In genomic region chr9:80797841-80798688, GRCh38 we compare ENCODE assay signal across 9 cellular contexts.
DNase-seq lines count a peak whose midpoint lies in the region; ATAC-seq and TF ChIP-seq lines count a peak whose summit lies in the region.
"Had no signal": no experiment of that assay in that cellular context is flagged by ENCODE, and none has a peak within 500 bp of the region (broad histone marks: within the 10 kb centered on the region; RNA-seq: fewer than 3 reads in every experiment).

No MANE protein-coding gene starts in this region.

- no peak overlapping the region for H3K4me3 ChIP-seq in breast epithelium
- no peak overlapping the region for H3K4me3 ChIP-seq in mammary epithelial cell (replicated peaks in 1 of 3; ENCODE audit: insufficient read depth in 1 of 3, low read depth in 2 of 3, low read length in 3 of 3)
- no peak overlapping the region for H3K4me3 ChIP-seq in endodermal cell (ENCODE audit: low read length)
- no peak overlapping the region for H3K4me3 ChIP-seq in vagina
- H3K4me3 ChIP-seq: tibial artery had no signal

- ATAC-seq in HG03139 (IDR thresholded peaks at IDR 0.05; ENCODE audit: unreplicated experiment) (no peak), HG02642 (IDR thresholded peaks at IDR 0.05; ENCODE audit: poor library complexity, unreplicated experiment) (no peak)

- H3K27me3 Mint-ChIP-seq in endodermal cell (ENCODE audit: insufficient read depth) = no peaks in the 10 kb centered on the region

- H3K27ac Mint-ChIP-seq in endodermal cell = no peak overlapping the region

- H3K4me3 Mint-ChIP-seq in endodermal cell = no peak overlapping the region

- DNase-seq in breast epithelium (ENCODE audit: low spot score in 2 of 2) (no peak), mammary epithelial cell (no peak), endodermal cell (no peak), mucosa of gallbladder (ENCODE audit: low spot score) (peak; percentile 11), vagina (ENCODE audit: extremely low spot score in 2 of 2) (peak in 1 of 2 donors; percentile 93), NCI-H345 (lab: John Stamatoyannopoulos, UW) (no peak)
- DNase-seq: tibial artery had no signal

- H4K20me1 ChIP-seq in mammary epithelial cell (ENCODE audit: insufficient read depth, low read length) = no peaks in the 10 kb centered on the region

- H3K9me3 Mint-ChIP-seq in endodermal cell = peaks cover 1% of the 10 kb centered on the region

- intact Hi-C loops in breast epithelium (cut with DNase I; ENCODE audit: low total_unique reads) (no loop called here), mammary epithelial cell (cut with micrococcal nuclease) (no loop called here), vagina (cut with DNase I) (no loop called here)

- TF ChIP-seq POLR2A in breast epithelium (IDR thresholded peaks at IDR 0.05) = no peak
- TF ChIP-seq POLR2A in vagina (IDR thresholded peaks at IDR 0.05) = no peak

- no peaks in the 10 kb centered on the region for H3K4me1 Mint-ChIP-seq in endodermal cell

- dilution Hi-C loops in mammary epithelial cell (cut with HindIII; ENCODE audit: low sequenced_read_pairs) = loop anchor here (10.0 kb wide), 2 partner anchors 73 to 237 kb away; no protein-coding TSS in a partner anchor

- in situ Hi-C loops in mammary epithelial cell (cut with MboI; ENCODE audit: low sequenced_read_pairs in 2 of 2) = no loop called here

- H3K9me3 ChIP-seq in breast epithelium (peaks cover 3 to 5% of the 10 kb centered on the region in 2 donors), mammary epithelial cell (replicated peaks; ENCODE audit: insufficient read depth, low read length) (no peaks in the 10 kb centered on the region), endodermal cell (ENCODE audit: control insufficient read depth, low read length) (no peaks in the 10 kb centered on the region), vagina (no peaks in the 10 kb centered on the region)

- no peaks in the 10 kb centered on the region for H3K79me2 ChIP-seq in mammary epithelial cell (ENCODE audit: insufficient read depth, low read length)

- no peaks in the 10 kb centered on the region for H3K36me3 Mint-ChIP-seq in endodermal cell (ENCODE audit: low read depth)

- H2AFZ ChIP-seq in mammary epithelial cell (ENCODE audit: low read depth, low read length) = no peak overlapping the region

- WGBS in mammary epithelial cell (ENCODE audit: low coverage, missing lambda C conversion rate) = 68% methylated on average over 4 of the region's 4 CpGs
- WGBS in endodermal cell (ENCODE audit: insufficient coverage in 1 of 2, insufficient read length in 1 of 2), 2 experiments = 89 to 94% methylated on average over 3 to 4 of the region's 4 CpGs

- H3K36me3 ChIP-seq in breast epithelium = no peaks in the 10 kb centered on the region
- H3K36me3 ChIP-seq in mammary epithelial cell (ENCODE audit: insufficient read depth, low read length) = no peaks in the 10 kb centered on the region
- H3K36me3 ChIP-seq in endodermal cell (ENCODE audit: control insufficient read depth, insufficient read depth, low read length) = no peaks in the 10 kb centered on the region
- no peaks in the 10 kb centered on the region for H3K36me3 ChIP-seq in vagina
- H3K36me3 ChIP-seq: tibial artery had no signal

- no peak overlapping the region for H3K9ac ChIP-seq in mammary epithelial cell (ENCODE audit: insufficient read depth, low read length)
- no peak overlapping the region for H3K9ac ChIP-seq in endodermal cell (ENCODE audit: extremely low read depth, low read length, poor library complexity, severe bottlenecking)

- H3K27ac ChIP-seq in breast epithelium (peak overlapping the region; percentile 56 to 63), mammary epithelial cell (ENCODE audit: insufficient read depth, low read depth, low read length) (no peak overlapping the region), endodermal cell (ENCODE audit: low read depth, low read length) (peak overlapping the region; percentile 94), vagina (peak overlapping the region; percentile 75)
- H3K27ac ChIP-seq: tibial artery had no signal

- no peak overlapping the region for H3K4me2 ChIP-seq in mammary epithelial cell (ENCODE audit: insufficient read depth, low read depth, low read length)

- TF ChIP-seq CTCF in breast epithelium (IDR thresholded peaks at IDR 0.05) (no peak), mammary epithelial cell (conservative IDR thresholded peaks at IDR 0.05 in 1 of 2, IDR thresholded peaks at IDR 0.05 in 1 of 2; ENCODE audit: extremely low read depth in 1 of 2, insufficient read depth in 1 of 2, low read depth in 1 of 2, low read length in 2 of 2) (no peak), endodermal cell (conservative IDR thresholded peaks at IDR 0.05) (no peak), vagina (IDR thresholded peaks at IDR 0.05) (peak in 1 of 3 experiments; percentile 12)

- H3K27me3 ChIP-seq in breast epithelium (no peaks in the 10 kb centered on the region), mammary epithelial cell (ENCODE audit: insufficient read depth, low read length) (no peaks in the 10 kb centered on the region), endodermal cell (ENCODE audit: control insufficient read depth, insufficient read depth, low read length, poor library complexity, severe bottlenecking) (no peaks in the 10 kb centered on the region), vagina (no peaks in the 10 kb centered on the region)
- H3K27me3 ChIP-seq: tibial artery had no signal

- CTCF ChIA-PET in mammary epithelial cell (lab: Charles Lee; ENCODE audit: low non-redundant PET) = no interaction called here

- H3K4me1 ChIP-seq in breast epithelium = peaks cover 0 to 3% of the 10 kb centered on the region in 2 donors
- no peaks in the 10 kb centered on the region for H3K4me1 ChIP-seq in mammary epithelial cell (ENCODE audit: insufficient read depth, low read length)
- H3K4me1 ChIP-seq in endodermal cell (ENCODE audit: control insufficient read depth, insufficient read depth, low read length) = no peaks in the 10 kb centered on the region
- H3K4me1 ChIP-seq in vagina = peaks cover 31% of the 10 kb centered on the region
- H3K4me1 ChIP-seq: tibial artery had no signal

- no TSS peak for BruUV-seq in mammary epithelial cell (replicated peaks; lab: Mats Ljungman, UMichigan)
